17 cellular contexts compared by ENCODE assay signal in the genomic region with DNA sequence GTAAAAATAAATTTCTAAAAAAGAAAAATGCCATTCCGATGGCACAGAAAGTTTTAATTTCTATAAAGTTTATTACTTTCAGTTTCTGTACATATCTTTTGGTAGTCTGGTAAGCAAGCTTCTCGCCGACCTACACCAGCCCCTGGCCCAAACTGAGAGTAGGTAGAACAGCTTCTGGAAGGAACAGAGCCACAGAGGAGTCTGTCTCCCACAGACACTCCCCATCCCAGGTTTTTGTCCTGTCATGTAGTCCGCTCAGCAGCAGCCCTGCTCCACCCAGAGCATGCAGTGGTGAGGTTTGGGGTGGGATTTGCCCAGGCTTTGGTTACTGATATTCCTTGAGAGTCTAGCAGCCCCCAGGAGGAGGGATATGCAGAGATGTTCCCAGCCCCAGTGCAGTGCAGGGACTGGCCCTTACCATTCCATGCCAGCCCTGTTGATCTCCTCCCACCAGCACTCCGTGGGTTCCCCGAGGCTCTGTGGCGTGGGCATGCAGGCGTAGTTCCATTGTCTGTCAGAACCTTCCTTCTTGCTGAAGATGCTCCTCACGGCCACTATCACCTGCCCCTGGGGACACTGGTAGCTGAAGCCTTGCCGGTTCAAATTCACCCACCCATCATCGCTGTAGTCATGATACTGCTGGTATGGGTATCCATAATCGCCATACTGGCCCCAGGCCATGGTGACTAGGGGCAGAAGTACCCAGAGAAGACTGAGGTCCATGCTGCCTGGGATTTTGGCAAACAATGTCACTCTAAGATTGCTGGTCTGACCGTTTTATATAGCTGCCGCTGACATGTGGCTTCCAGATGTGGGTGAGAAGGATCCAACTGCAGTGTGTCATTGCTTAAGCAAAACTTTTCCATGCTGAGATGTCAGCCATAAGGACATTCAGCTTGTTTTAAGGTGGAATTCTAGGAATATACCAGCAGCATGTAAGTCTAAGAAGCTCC. TPM values are rescaled to one million over a fixed set of nuclear protein-coding genes. Genes with fewer than 3 reads are reported as not detected.
DNase-seq lines count a peak whose midpoint lies in the region; ATAC-seq, FAIRE-seq and TF ChIP-seq lines count a peak whose summit lies in the region.
"Had no signal": no experiment of that assay in that cellular context is flagged by ENCODE, and none has a peak within 500 bp of the region (broad histone marks: within the 10 kb centered on the region; RNA-seq: fewer than 3 reads in every experiment).

A gene (minus strand): TSS at position 755 of the 953 bp plus-strand sequence. CDS start 32 bp downstream, at position 723.

- H3K4me1 Mint-ChIP-seq in CD14-positive monocyte = no peaks in the 10 kb centered on the region

- no peak for DNase-seq in Peyer's patch
- peak; percentile 79 for DNase-seq in fibroblast of villous mesenchyme (ENCODE audit: low read depth)
- DNase-seq in osteoblast (ENCODE audit: insufficient read length, low spot score, missing footprints) = no peak
- DNase-seq in urothelium cell line (ENCODE audit: low spot score) = no peak
- DNase-seq in CD14-positive monocyte (ENCODE audit: low spot score) = no peak
- DNase-seq: activated CD4-positive, CD25-positive, alpha-beta regulatory T cell; activated T-cell treated with anti-CD3 and anti-CD28 coated beads, Interleukin-2, amount 50 U/mL, for 72 hours; DMS153; foreskin melanocyte; NCI-H1105 treated with DMSO at 0.1 percent for 48 hours; NCI-H526 treated with DMSO at 0.1 percent for 48 hours; retina had no signal

- peak within 1 kb of the TSS in 1 of 7 donors; percentile 24 for H3K27ac Mint-ChIP-seq in CD14-positive monocyte
- H3K27ac Mint-ChIP-seq: activated T-cell treated with anti-CD3 and anti-CD28 coated beads, Interleukin-2, amount 50 U/mL, for 72 hours had no signal

- H3K9me3 Mint-ChIP-seq in CD14-positive monocyte = peaks cover 0 to 4% (median 0%) of the 10 kb centered on the region in 7 donors
- H3K9me3 Mint-ChIP-seq: activated T-cell treated with anti-CD3 and anti-CD28 coated beads, Interleukin-2, amount 50 U/mL, for 72 hours had no signal

- H3K79me2 ChIP-seq in osteoblast (ENCODE audit: insufficient read depth, low read length) = no peaks in the 10 kb centered on the region

- ATAC-seq in HG02759 (IDR thresholded peaks at IDR 0.05; ENCODE audit: unreplicated experiment) (no peak), HG03175 (IDR thresholded peaks at IDR 0.05; ENCODE audit: unreplicated experiment) (no peak)
- ATAC-seq: activated T-cell treated with anti-CD3 and anti-CD28 coated beads, Interleukin-2, amount 50 U/mL, for 72 hours had no signal

- peak within 1 kb of the TSS; percentile 65 for H2AFZ ChIP-seq in osteoblast (ENCODE audit: low read length)

- FAIRE-seq in urothelium cell line (lab: Jason Lieb, UNC) = no peak

- no peak for TF ChIP-seq POLR2A in Peyer's patch (IDR thresholded peaks at IDR 0.05)

- H3K4me1 ChIP-seq in Peyer's patch (no peaks in the 10 kb centered on the region), osteoblast (ENCODE audit: insufficient read depth, low read length) (peaks cover 6% of the 10 kb centered on the region), urinary bladder (ENCODE audit: insufficient read depth) (no peaks in the 10 kb centered on the region)
- H3K4me1 ChIP-seq: SJSA1 had no signal

- no peaks in the 10 kb centered on the region for H3K27me3 ChIP-seq in Peyer's patch
- H3K27me3 ChIP-seq in osteoblast (ENCODE audit: insufficient read depth, low read length) = no peaks in the 10 kb centered on the region
- H3K27me3 ChIP-seq: SJSA1 had no signal

- H3K4me3 ChIP-seq in Peyer's patch (peak within 1 kb of the TSS in 2 of 4 donors; percentile 8 to 12), fibroblast of villous mesenchyme (ENCODE audit: low read depth, low read length) (no peak within 1 kb of the TSS), osteoblast (ENCODE audit: insufficient read depth, low read length) (peak within 1 kb of the TSS; percentile 48), urinary bladder (ENCODE audit: low read depth, low read length) (no peak within 1 kb of the TSS)
- H3K4me3 ChIP-seq: SJSA1 had no signal

- H3K27me3 Mint-ChIP-seq in CD14-positive monocyte (ENCODE audit: low read depth in 3 of 3) = no peaks in the 10 kb centered on the region

- intact Hi-C loops in CD14-positive monocyte (cut with micrococcal nuclease) = no loop called here

- no peaks in the 10 kb centered on the region for H3K36me3 Mint-ChIP-seq in CD14-positive monocyte

- H3K9me3 ChIP-seq in Peyer's patch (no peaks in the 10 kb centered on the region), osteoblast (ENCODE audit: low read depth, low read length) (no peaks in the 10 kb centered on the region)
- H3K9me3 ChIP-seq: SJSA1 had no signal

- 66% methylated on average over 14 of the region's 14 CpGs for WGBS in urinary bladder

- TF ChIP-seq CTCF in Peyer's patch (IDR thresholded peaks at IDR 0.05) (no peak), fibroblast of villous mesenchyme (IDR thresholded peaks at IDR 0.05; ENCODE audit: insufficient read depth, low read depth, low read length) (no peak), osteoblast (IDR thresholded peaks at IDR 0.05; ENCODE audit: extremely low read depth, low read depth, low read length) (no peak), CD14-positive monocyte (IDR thresholded peaks at IDR 0.05) (no peak)

- no peak within 1 kb of the TSS for H3K4me3 Mint-ChIP-seq in CD14-positive monocyte
- H3K4me3 Mint-ChIP-seq: activated T-cell treated with anti-CD3 and anti-CD28 coated beads, Interleukin-2, amount 50 U/mL, for 72 hours had no signal

- H3K27ac ChIP-seq in Peyer's patch = peak within 1 kb of the TSS in 1 of 4 donors; percentile 21
- H3K27ac ChIP-seq in osteoblast (ENCODE audit: low read depth, low read length) = no peak within 1 kb of the TSS
- H3K27ac ChIP-seq in urinary bladder (ENCODE audit: low read depth) = no peak within 1 kb of the TSS
- H3K27ac ChIP-seq: SJSA1 had no signal

- peak within 1 kb of the TSS; percentile 76 for H3K4me2 ChIP-seq in osteoblast (ENCODE audit: insufficient read depth, low read length)

- no peaks in the 10 kb centered on the region for H4K20me1 ChIP-seq in osteoblast (ENCODE audit: insufficient read depth, low read length)

- no peaks in the 10 kb centered on the region for H3K36me3 ChIP-seq in Peyer's patch
- H3K36me3 ChIP-seq in osteoblast (ENCODE audit: insufficient read depth, low read length) = no peaks in the 10 kb centered on the region
- H3K36me3 ChIP-seq in urinary bladder (ENCODE audit: insufficient read depth) = no peaks in the 10 kb centered on the region
- H3K36me3 ChIP-seq: SJSA1 had no signal

RNA-seq across cellular contexts. Expression of the gene that starts here (rescaled TPM):
- total RNA-seq in Peyer's patch (10 to 100 TPM in 3 of 4 donors, 1 to 10 TPM in 1; 6.8 to 25.9 (median 17.2) TPM), fibroblast of villous mesenchyme (0.32 and 1.7 TPM in 2 replicates), osteoblast (2.4 and 4.3 TPM in 2 replicates), urinary bladder (175 TPM)
- polyA plus RNA-seq in urinary bladder (198 TPM), CD14-positive monocyte (not detected)
- total RNA-seq: activated T-cell treated with anti-CD3 and anti-CD28 coated beads, Interleukin-2, amount 50 U/mL, for 72 hours; lung microvascular endothelial cell; SJSA1 had no signal

Comparison
In these comparisons a context has a peak if more than half of its experiments do, and no peak if none do; other contexts are left out.
1. RNA of the gene that starts here (polyA plus RNA-seq): 198 TPM in urinary bladder (single experiment); not detected in CD14-positive monocyte; every median in the first group is over 100 times any median in the second.